ENCODE assay signal across 9 cellular contexts in genomic region chr10:22322663-22323160, GRCh38. TPM values are rescaled to one million over a fixed set of nuclear protein-coding genes. Genes with fewer than 3 reads are reported as not detected.
DNase-seq lines count a peak whose midpoint lies in the region; ATAC-seq, FAIRE-seq and TF ChIP-seq lines count a peak whose summit lies in the region.
"Had no signal": no experiment of that assay in that cellular context is flagged by ENCODE, and none has a peak within 500 bp of the region (broad histone marks: within the 10 kb centered on the region; RNA-seq: fewer than 3 reads in every experiment).

No MANE protein-coding gene starts in this region.

- H3K4me1 Mint-ChIP-seq in mesothelial cell of epicardium, result peaks cover 56% of the 10 kb centered on the region

- H3K27ac ChIP-seq in left ventricle myocardium inferior (replicated peaks) (no peak overlapping the region), brain microvascular endothelial cell (no peak overlapping the region), uterus (peak overlapping the region in 1 of 2 donors; percentile 58)

- H3K27me3 Mint-ChIP-seq in mesothelial cell of epicardium (ENCODE audit: low read depth), result peaks cover 46% of the 10 kb centered on the region

- FAIRE-seq in HTR-8/SVneo (lab: Jason Lieb, UNC), result no peak

- DNase-seq in left ventricle myocardium inferior (no peak), Right ventricle myocardium inferior (ENCODE audit: missing footprints) (no peak), brain microvascular endothelial cell (no peak), mesothelial cell of epicardium (ENCODE audit: low spot score in 2 of 2, unreplicated experiment in 2 of 2) (no peak), uterus (no peak), HTR-8/SVneo (ENCODE audit: insufficient read length, low spot score) (no peak), mesenteric fat pad (ENCODE audit: low spot score) (no peak), EL (no peak)
- DNase-seq: NCI-H1694 had no signal

- H3K27ac Mint-ChIP-seq in mesothelial cell of epicardium, result peak overlapping the region; percentile 64

- TF ChIP-seq CTCF in left ventricle myocardium inferior (IDR thresholded peaks at IDR 0.05; ENCODE audit: borderline replicate concordance), result no peak
- no peak for TF ChIP-seq CTCF in brain microvascular endothelial cell (IDR thresholded peaks at IDR 0.05; ENCODE audit: low read depth, low read length, missing control alignments)
- no peak for TF ChIP-seq CTCF in mesothelial cell of epicardium (IDR thresholded peaks at IDR 0.05; ENCODE audit: unreplicated experiment)
- no peak for TF ChIP-seq CTCF in uterus (IDR thresholded peaks at IDR 0.05)

- in situ Hi-C loops in brain microvascular endothelial cell (cut with HindIII; ENCODE audit: low pct_ligation_motif_present, low sequenced_read_pairs), result no loop called here

- H3K9me3 ChIP-seq in left ventricle myocardium inferior (replicated peaks), result no peaks in the 10 kb centered on the region
- H3K9me3 ChIP-seq in uterus, result no peaks in the 10 kb centered on the region

- ATAC-seq in Right ventricle myocardium inferior, result no peak

- H3K4me3 Mint-ChIP-seq in mesothelial cell of epicardium, result peak overlapping the region; percentile 90

- peak overlapping the region; percentile 77 for H3K4me3 ChIP-seq in left ventricle myocardium inferior
- H3K4me3 ChIP-seq in brain microvascular endothelial cell (ENCODE audit: low read depth, low read length), result peak overlapping the region; percentile 60
- peak overlapping the region; percentile 52 to 69 for H3K4me3 ChIP-seq in uterus

- no peak for TF ChIP-seq POLR2A in uterus (IDR thresholded peaks at IDR 0.05)

- intact Hi-C loops in left ventricle myocardium inferior (cut with micrococcal nuclease) (no loop called here), Right ventricle myocardium inferior (cut with DNase I) (loop anchor here (5.0 to 10.0 kb wide), 6 partner anchors 115 to 798 kb away; partner anchors contain the start of genes DNAJC1, PIP4K2A and SKIDA1), uterus (cut with DNase I; ENCODE audit: low total_unique reads) (loop anchor here (10.0 kb wide), 2 partner anchors 112 to 828 kb away; no protein-coding TSS in a partner anchor)

- peaks cover 3% of the 10 kb centered on the region for H3K36me3 Mint-ChIP-seq in mesothelial cell of epicardium

- no peaks in the 10 kb centered on the region for H3K9me3 Mint-ChIP-seq in mesothelial cell of epicardium

- H3K27me3 ChIP-seq in left ventricle myocardium inferior (ENCODE audit: low read depth), result peaks cover 26% of the 10 kb centered on the region
- H3K27me3 ChIP-seq in brain microvascular endothelial cell (replicated peaks), result peaks cover 11% of the 10 kb centered on the region
- H3K27me3 ChIP-seq in uterus, result no peaks in the 10 kb centered on the region

- H3K36me3 ChIP-seq in left ventricle myocardium inferior (peaks cover 15% of the 10 kb centered on the region), brain microvascular endothelial cell (replicated peaks) (peaks cover 2% of the 10 kb centered on the region), uterus (no peaks in the 10 kb centered on the region)

- H3K4me1 ChIP-seq in left ventricle myocardium inferior, result peaks cover 71% of the 10 kb centered on the region
- peaks cover 0 to 1% of the 10 kb centered on the region in 2 donors for H3K4me1 ChIP-seq in uterus

RNA-seq across cellular contexts. Expression of gene BMI1, which starts 1.8 kb away (rescaled TPM):
- total RNA-seq in left ventricle myocardium inferior (33.3 TPM), Right ventricle myocardium inferior (34.4 TPM), mesothelial cell of epicardium (45.2 to 52.3 TPM (median 52.1 TPM) in 3 replicates), uterus (10 to 100 TPM; 50.2 to 85.7 (median 64.7) TPM), mesenteric fat pad (58.1 TPM)

RNA-seq across cellular contexts. Expression of gene COMMD3, which starts 6.5 kb away (rescaled TPM):
- total RNA-seq in left ventricle myocardium inferior, result 89.7 TPM
- 89.9 TPM for total RNA-seq in Right ventricle myocardium inferior
- 57.3 to 61.3 TPM (median 58.9 TPM) in 3 replicates for total RNA-seq in mesothelial cell of epicardium
- 10 to 100 TPM in 3 of 4 donors, 1 to 10 TPM in 1; 7.4 to 39.5 (median 25.8) TPM for total RNA-seq in uterus
- total RNA-seq in mesenteric fat pad, result 46.8 TPM

RNA-seq across cellular contexts. Expression of gene SPAG6, which starts 22.6 kb away (rescaled TPM):
- total RNA-seq in left ventricle myocardium inferior (not detected), Right ventricle myocardium inferior (not detected), mesothelial cell of epicardium (0.16 to 0.45 TPM (median 0.18 TPM) in 3 replicates), uterus (1 to 10 TPM in 1 of 4 donors, under 1 TPM in 2, not detected in 1; 0.29 to 3.9 (median 0.49) TPM), mesenteric fat pad (0.51 TPM)
